Comparison of ENCODE assay signal across 35 cellular contexts in the genomic region with DNA sequence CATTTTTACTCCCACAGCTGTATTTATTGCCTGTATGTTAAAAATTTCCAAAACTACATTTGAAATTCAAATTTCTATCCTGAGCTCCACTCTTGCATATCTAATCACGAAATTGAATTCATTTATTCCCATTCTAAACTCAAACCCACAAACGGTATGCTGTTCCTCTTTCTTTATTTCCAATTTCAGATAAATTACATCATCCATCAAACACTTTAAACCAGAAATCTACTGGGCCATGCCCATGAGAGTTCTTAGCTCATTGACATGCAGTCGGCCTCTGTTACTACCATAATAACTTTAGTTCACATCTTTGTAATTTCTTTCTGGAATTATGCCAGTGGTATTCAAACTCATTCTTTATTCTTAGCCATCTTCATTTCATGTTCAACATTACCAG.
"Had no signal": no experiment of that assay in that cellular context is flagged by ENCODE, and none has a peak within 500 bp of the region (broad histone marks: within the 10 kb centered on the region; RNA-seq: fewer than 3 reads in every experiment).

No MANE protein-coding gene starts in this region.

- ATAC-seq: activated CD4-positive, CD25-positive, alpha-beta regulatory T cell treated with anti-CD3 and anti-CD28 coated beads, Interleukin-2, amount 50 U/mL, for 24 hours; body of pancreas; gastroesophageal sphincter; left colon; pancreas; psoas muscle; right cardiac atrium; stimulated activated effector memory CD8-positive, alpha-beta T cell treated with anti-CD3 and anti-CD28 coated beads, Interleukin-12 subunit alpha, Interleukin-12 subunit beta, amount 100 ng/mL, for 72 hours had no signal

- DNase-seq: activated CD4-positive, alpha-beta memory T cell treated with anti-CD3 and anti-CD28 coated beads for 36 hours; activated CD4-positive, alpha-beta T cell treated with anti-CD3 and anti-CD28 coated beads, Interleukin-2, amount 10 ng/mL, durations not matched to agents 24 days and 14 days; activated CD8-positive, alpha-beta memory T cell treated with anti-CD3 and anti-CD28 coated beads, Interleukin-2, amount 50 U/mL, for 4 hours; activated effector memory CD4-positive, alpha-beta T cell treated with anti-CD3 and anti-CD28 coated beads, Interleukin-2, amount 50 U/mL, for 16 hours; activated naive CD4-positive, alpha-beta T cell treated with anti-CD3 and anti-CD28 coated beads for 36 hours; activated naive CD8-positive, alpha-beta T cell treated with anti-CD3 and anti-CD28 coated beads for 36 hours; activated T-cell treated with anti-CD3 and anti-CD28 coated beads, Interleukin-2, amount 50 U/mL, for 1 hour; adrenal gland; aorta; body of pancreas; colonic mucosa; effector CD8-positive, alpha-beta T cell; esophagus squamous epithelium; hippocampal formation; immature natural killer cell; kidney; left colon; mammary epithelial cell; naive B cell; pancreas; psoas muscle; right cardiac atrium; stimulated activated CD4-positive, alpha-beta T cell treated with anti-CD3 and anti-CD28 coated beads, Interleukin-12 subunit alpha, Interleukin-12 subunit beta, amount 100 ng/mL, for 4 hours; stimulated activated CD4-positive, alpha-beta T cell treated with anti-CD3 and anti-CD28 coated beads, Interleukin-4, amount 100 ng/mL, for 1 hour; stomach; thyroid gland; upper lobe of left lung; WERI-Rb-1 had no signal

- H3K4me3 Mint-ChIP-seq: activated CD4-positive, alpha-beta memory T cell treated with anti-CD3 and anti-CD28 coated beads for 36 hours; activated CD4-positive, alpha-beta T cell treated with anti-CD3 and anti-CD28 coated beads, Interleukin-2, amount 10 ng/mL, durations not matched to agents 24 days and 14 days; activated naive CD4-positive, alpha-beta T cell treated with anti-CD3 and anti-CD28 coated beads for 36 hours; activated naive CD8-positive, alpha-beta T cell treated with anti-CD3 and anti-CD28 coated beads for 36 hours; activated T-helper 1 cell treated with anti-CD3 and anti-CD28 coated beads, Interleukin-12 subunit alpha, Interleukin-12 subunit beta, Interleukin-2, Interleukin-4 antibody, amounts not matched to agents 30 ng/mL and 10 ng/mL and 1 ng/mL, durations not matched to agents 14 hours and 24 hours and 36 hours; immature natural killer cell; naive B cell; stimulated activated effector memory CD8-positive, alpha-beta T cell treated with anti-CD3 and anti-CD28 coated beads, Interleukin-12 subunit alpha, Interleukin-12 subunit beta, amount 100 ng/mL, for 72 hours had no signal

- H3K4me1 ChIP-seq: adrenal gland, body of pancreas, colonic mucosa, esophagus squamous epithelium, pancreas, thyroid gland, upper lobe of left lung, vagina had no signal

- H3K36me3 Mint-ChIP-seq: activated CD4-positive, alpha-beta memory T cell treated with anti-CD3 and anti-CD28 coated beads for 36 hours; activated naive CD8-positive, alpha-beta T cell treated with anti-CD3 and anti-CD28 coated beads for 36 hours; immature natural killer cell; naive B cell; stimulated activated effector memory CD8-positive, alpha-beta T cell treated with anti-CD3 and anti-CD28 coated beads, Interleukin-12 subunit alpha, Interleukin-12 subunit beta, amount 100 ng/mL, for 72 hours had no signal

- H3K9me3 Mint-ChIP-seq: activated CD4-positive, alpha-beta memory T cell treated with anti-CD3 and anti-CD28 coated beads for 36 hours; activated CD4-positive, alpha-beta T cell treated with anti-CD3 and anti-CD28 coated beads, Interleukin-2, amount 10 ng/mL, durations not matched to agents 24 days and 14 days; activated naive CD4-positive, alpha-beta T cell treated with anti-CD3 and anti-CD28 coated beads for 36 hours; activated naive CD8-positive, alpha-beta T cell treated with anti-CD3 and anti-CD28 coated beads for 36 hours; activated T-helper 1 cell treated with anti-CD3 and anti-CD28 coated beads, Interleukin-12 subunit alpha, Interleukin-12 subunit beta, Interleukin-2, Interleukin-4 antibody, amounts not matched to agents 30 ng/mL and 10 ng/mL and 1 ng/mL, durations not matched to agents 14 hours and 24 hours and 36 hours; naive B cell; stimulated activated effector memory CD8-positive, alpha-beta T cell treated with anti-CD3 and anti-CD28 coated beads, Interleukin-12 subunit alpha, Interleukin-12 subunit beta, amount 100 ng/mL, for 72 hours had no signal

- FAIRE-seq: endometrium, kidney, pancreas had no signal

- H3K9me3 ChIP-seq: adrenal gland, body of pancreas, colonic mucosa, esophagus squamous epithelium, gastroesophageal sphincter, pancreas, psoas muscle, stomach, thyroid gland, upper lobe of left lung, vagina had no signal

- H3K36me3 ChIP-seq: adrenal gland, colonic mucosa, pancreas, thyroid gland, upper lobe of left lung, WERI-Rb-1 had no signal

- H3K27me3 ChIP-seq: adrenal gland, body of pancreas, colonic mucosa, esophagus squamous epithelium, gastroesophageal sphincter, pancreas, stomach, thyroid gland, upper lobe of left lung, vagina had no signal

- H3K27me3 Mint-ChIP-seq: activated CD4-positive, alpha-beta memory T cell treated with anti-CD3 and anti-CD28 coated beads for 36 hours; activated CD4-positive, alpha-beta T cell treated with anti-CD3 and anti-CD28 coated beads, Interleukin-2, amount 10 ng/mL, durations not matched to agents 24 days and 14 days; activated naive CD8-positive, alpha-beta T cell treated with anti-CD3 and anti-CD28 coated beads for 36 hours; naive B cell had no signal

- H3K27ac Mint-ChIP-seq: activated CD4-positive, alpha-beta memory T cell treated with anti-CD3 and anti-CD28 coated beads for 36 hours; activated CD4-positive, alpha-beta T cell treated with anti-CD3 and anti-CD28 coated beads, Interleukin-2, amount 10 ng/mL, durations not matched to agents 24 days and 14 days; activated naive CD4-positive, alpha-beta T cell treated with anti-CD3 and anti-CD28 coated beads for 36 hours; activated naive CD8-positive, alpha-beta T cell treated with anti-CD3 and anti-CD28 coated beads for 36 hours; activated T-helper 1 cell treated with anti-CD3 and anti-CD28 coated beads, Interleukin-12 subunit alpha, Interleukin-12 subunit beta, Interleukin-2, Interleukin-4 antibody, amounts not matched to agents 30 ng/mL and 10 ng/mL and 1 ng/mL, durations not matched to agents 14 hours and 24 hours and 36 hours; immature natural killer cell; naive B cell; stimulated activated effector memory CD8-positive, alpha-beta T cell treated with anti-CD3 and anti-CD28 coated beads, Interleukin-12 subunit alpha, Interleukin-12 subunit beta, amount 100 ng/mL, for 72 hours had no signal

- H3K4me3 ChIP-seq: adrenal gland, colonic mucosa, esophagus squamous epithelium, gastroesophageal sphincter, pancreas, psoas muscle, stomach, thyroid gland, upper lobe of left lung, vagina had no signal

- H3K27ac ChIP-seq: adrenal gland, body of pancreas, colonic mucosa, epithelial cell of prostate, esophagus squamous epithelium, gastroesophageal sphincter, pancreas, psoas muscle, stomach, thyroid gland, upper lobe of left lung, vagina, WERI-Rb-1 had no signal

- H3K4me1 Mint-ChIP-seq: activated CD4-positive, alpha-beta T cell treated with anti-CD3 and anti-CD28 coated beads, Interleukin-2, amount 10 ng/mL, durations not matched to agents 24 days and 14 days; activated naive CD8-positive, alpha-beta T cell treated with anti-CD3 and anti-CD28 coated beads for 36 hours; immature natural killer cell; stimulated activated effector memory CD8-positive, alpha-beta T cell treated with anti-CD3 and anti-CD28 coated beads, Interleukin-12 subunit alpha, Interleukin-12 subunit beta, amount 100 ng/mL, for 72 hours had no signal
